In the genomic region with DNA sequence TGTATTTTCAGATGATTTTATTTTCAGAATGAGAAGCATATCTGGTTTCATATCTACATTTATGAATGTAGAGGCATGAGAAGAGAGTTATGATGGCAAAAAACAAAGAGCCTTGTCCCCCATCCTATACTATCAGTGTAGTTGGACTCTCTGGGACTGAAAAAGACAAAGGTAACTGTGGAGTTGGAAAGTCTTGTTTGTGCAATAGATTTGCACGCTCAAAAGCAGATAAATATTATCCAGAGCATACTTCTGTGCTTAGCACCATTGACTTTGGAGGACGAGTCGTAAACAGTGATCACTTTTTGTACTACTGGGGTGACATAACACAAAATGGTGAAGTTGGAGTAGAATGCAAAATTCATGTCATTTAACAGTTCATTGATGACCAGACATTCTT, we compare ENCODE assay signal across 1 cellular context.
TF ChIP-seq lines count a peak whose summit lies in the region.

No MANE protein-coding gene starts in this region.

TF ChIP-seq in GM23338, 12 proteins besides CTCF, POLR2A, EP300 and RAD21 (continued from another document):
- TF ChIP-seq, protein P1, sequence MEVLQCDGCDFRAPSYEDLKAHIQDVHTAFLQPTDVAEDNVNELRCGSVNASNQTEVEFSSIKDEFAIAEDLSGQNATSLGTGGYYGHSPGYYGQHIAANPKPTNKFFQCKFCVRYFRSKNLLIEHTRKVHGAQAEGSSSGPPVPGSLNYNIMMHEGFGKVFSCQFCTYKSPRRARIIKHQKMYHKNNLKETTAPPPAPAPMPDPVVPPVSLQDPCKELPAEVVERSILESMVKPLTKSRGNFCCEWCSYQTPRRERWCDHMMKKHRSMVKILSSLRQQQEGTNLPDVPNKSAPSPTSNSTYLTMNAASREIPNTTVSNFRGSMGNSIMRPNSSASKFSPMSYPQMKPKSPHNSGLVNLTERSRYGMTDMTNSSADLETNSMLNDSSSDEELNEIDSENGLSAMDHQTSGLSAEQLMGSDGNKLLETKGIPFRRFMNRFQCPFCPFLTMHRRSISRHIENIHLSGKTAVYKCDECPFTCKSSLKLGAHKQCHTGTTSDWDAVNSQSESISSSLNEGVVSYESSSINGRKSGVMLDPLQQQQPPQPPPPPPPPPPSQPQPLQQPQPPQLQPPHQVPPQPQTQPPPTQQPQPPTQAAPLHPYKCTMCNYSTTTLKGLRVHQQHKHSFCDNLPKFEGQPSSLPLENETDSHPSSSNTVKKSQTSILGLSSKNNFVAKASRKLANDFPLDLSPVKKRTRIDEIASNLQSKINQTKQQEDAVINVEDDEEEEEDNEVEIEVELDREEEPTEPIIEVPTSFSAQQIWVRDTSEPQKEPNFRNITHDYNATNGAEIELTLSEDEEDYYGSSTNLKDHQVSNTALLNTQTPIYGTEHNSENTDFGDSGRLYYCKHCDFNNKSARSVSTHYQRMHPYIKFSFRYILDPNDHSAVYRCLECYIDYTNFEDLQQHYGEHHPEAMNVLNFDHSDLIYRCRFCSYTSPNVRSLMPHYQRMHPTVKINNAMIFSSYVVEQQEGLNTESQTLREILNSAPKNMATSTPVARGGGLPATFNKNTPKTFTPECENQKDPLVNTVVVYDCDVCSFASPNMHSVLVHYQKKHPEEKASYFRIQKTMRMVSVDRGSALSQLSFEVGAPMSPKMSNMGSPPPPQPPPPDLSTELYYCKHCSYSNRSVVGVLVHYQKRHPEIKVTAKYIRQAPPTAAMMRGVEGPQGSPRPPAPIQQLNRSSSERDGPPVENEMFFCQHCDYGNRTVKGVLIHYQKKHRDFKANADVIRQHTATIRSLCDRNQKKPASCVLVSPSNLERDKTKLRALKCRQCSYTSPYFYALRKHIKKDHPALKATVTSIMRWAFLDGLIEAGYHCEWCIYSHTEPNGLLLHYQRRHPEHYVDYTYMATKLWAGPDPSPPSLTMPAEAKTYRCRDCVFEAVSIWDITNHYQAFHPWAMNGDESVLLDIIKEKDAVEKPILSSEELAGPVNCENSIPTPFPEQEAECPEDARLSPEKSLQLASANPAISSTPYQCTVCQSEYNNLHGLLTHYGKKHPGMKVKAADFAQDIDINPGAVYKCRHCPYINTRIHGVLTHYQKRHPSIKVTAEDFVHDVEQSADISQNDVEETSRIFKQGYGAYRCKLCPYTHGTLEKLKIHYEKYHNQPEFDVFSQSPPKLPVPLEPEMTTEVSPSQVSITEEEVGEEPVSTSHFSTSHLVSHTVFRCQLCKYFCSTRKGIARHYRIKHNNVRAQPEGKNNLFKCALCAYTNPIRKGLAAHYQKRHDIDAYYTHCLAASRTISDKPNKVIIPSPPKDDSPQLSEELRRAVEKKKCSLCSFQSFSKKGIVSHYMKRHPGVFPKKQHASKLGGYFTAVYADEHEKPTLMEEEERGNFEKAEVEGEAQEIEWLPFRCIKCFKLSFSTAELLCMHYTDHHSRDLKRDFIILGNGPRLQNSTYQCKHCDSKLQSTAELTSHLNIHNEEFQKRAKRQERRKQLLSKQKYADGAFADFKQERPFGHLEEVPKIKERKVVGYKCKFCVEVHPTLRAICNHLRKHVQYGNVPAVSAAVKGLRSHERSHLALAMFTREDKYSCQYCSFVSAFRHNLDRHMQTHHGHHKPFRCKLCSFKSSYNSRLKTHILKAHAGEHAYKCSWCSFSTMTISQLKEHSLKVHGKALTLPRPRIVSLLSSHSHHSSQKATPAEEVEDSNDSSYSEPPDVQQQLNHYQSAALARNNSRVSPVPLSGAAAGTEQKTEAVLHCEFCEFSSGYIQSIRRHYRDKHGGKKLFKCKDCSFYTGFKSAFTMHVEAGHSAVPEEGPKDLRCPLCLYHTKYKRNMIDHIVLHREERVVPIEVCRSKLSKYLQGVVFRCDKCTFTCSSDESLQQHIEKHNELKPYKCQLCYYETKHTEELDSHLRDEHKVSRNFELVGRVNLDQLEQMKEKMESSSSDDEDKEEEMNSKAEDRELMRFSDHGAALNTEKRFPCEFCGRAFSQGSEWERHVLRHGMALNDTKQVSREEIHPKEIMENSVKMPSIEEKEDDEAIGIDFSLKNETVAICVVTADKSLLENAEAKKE (CRISPR knock-in tag; IDR thresholded peaks at IDR 0.05): no peak
- TF ChIP-seq JUNB (IDR thresholded peaks at IDR 0.05; ENCODE audit: unreplicated experiment) (no peak), ZNF331 (CRISPR knock-in tag; IDR thresholded peaks at IDR 0.05; ENCODE audit: low read depth) (no peak)
- TF ChIP-seq, protein P2, sequence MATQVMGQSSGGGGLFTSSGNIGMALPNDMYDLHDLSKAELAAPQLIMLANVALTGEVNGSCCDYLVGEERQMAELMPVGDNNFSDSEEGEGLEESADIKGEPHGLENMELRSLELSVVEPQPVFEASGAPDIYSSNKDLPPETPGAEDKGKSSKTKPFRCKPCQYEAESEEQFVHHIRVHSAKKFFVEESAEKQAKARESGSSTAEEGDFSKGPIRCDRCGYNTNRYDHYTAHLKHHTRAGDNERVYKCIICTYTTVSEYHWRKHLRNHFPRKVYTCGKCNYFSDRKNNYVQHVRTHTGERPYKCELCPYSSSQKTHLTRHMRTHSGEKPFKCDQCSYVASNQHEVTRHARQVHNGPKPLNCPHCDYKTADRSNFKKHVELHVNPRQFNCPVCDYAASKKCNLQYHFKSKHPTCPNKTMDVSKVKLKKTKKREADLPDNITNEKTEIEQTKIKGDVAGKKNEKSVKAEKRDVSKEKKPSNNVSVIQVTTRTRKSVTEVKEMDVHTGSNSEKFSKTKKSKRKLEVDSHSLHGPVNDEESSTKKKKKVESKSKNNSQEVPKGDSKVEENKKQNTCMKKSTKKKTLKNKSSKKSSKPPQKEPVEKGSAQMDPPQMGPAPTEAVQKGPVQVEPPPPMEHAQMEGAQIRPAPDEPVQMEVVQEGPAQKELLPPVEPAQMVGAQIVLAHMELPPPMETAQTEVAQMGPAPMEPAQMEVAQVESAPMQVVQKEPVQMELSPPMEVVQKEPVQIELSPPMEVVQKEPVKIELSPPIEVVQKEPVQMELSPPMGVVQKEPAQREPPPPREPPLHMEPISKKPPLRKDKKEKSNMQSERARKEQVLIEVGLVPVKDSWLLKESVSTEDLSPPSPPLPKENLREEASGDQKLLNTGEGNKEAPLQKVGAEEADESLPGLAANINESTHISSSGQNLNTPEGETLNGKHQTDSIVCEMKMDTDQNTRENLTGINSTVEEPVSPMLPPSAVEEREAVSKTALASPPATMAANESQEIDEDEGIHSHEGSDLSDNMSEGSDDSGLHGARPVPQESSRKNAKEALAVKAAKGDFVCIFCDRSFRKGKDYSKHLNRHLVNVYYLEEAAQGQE (IDR thresholded peaks at IDR 0.05; ENCODE audit: unreplicated experiment): no peak
